8 cellular contexts compared by ENCODE assay signal in genomic region chr5:94618029-94618492, GRCh38. TPM values are rescaled to one million over a fixed set of nuclear protein-coding genes. Genes with fewer than 3 reads are reported as not detected.
DNase-seq lines count a peak whose midpoint lies in the region; ATAC-seq and TF ChIP-seq lines count a peak whose summit lies in the region.

No MANE protein-coding gene starts in this region.

- H3K9ac ChIP-seq in DND-41 (ENCODE audit: low read depth, low read length): peak overlapping the region; percentile 76

- H3K4me3 ChIP-seq in DND-41 (ENCODE audit: low read depth in 1 of 2, low read length in 2 of 2) (peak overlapping the region; percentile 71 to 94), OCI-LY7 (ENCODE audit: low read depth, low read length, poor library complexity, severe bottlenecking) (peak overlapping the region; percentile 91), breast epithelium (peak overlapping the region; percentile 54 to 90 (median 78)), skeletal muscle cell (ENCODE audit: low read depth, low read length) (peak overlapping the region; percentile 78)

- peak; percentile 58 for ATAC-seq in DND-41 (ENCODE audit: insufficient read depth, low read depth)
- ATAC-seq in GM19467 (IDR thresholded peaks at IDR 0.05; ENCODE audit: unreplicated experiment): peak; percentile 30
- peak; percentile 21 for ATAC-seq in HG03521 (IDR thresholded peaks at IDR 0.05; ENCODE audit: unreplicated experiment)

- H4K20me1 ChIP-seq in DND-41 (ENCODE audit: insufficient read depth, low read length) (peaks cover 21% of the 10 kb centered on the region; the same call in 1 of the 2 replicates), OCI-LY7 (ENCODE audit: insufficient read depth, low read length) (peaks cover 21% of the 10 kb centered on the region; the same call in 1 of the 2 replicates)

- no peaks in the 10 kb centered on the region for H3K27me3 ChIP-seq in DND-41 (ENCODE audit: insufficient read depth, low read length, poor library complexity)
- no peaks in the 10 kb centered on the region for H3K27me3 ChIP-seq in breast epithelium

- TF ChIP-seq CTCF in DND-41 (IDR thresholded peaks at IDR 0.05; ENCODE audit: borderline replicate concordance, extremely low read depth, low read length, poor library complexity, severe bottlenecking): no peak
- TF ChIP-seq CTCF in OCI-LY7 (conservative IDR thresholded peaks at IDR 0.05; ENCODE audit: low read length): no peak
- peak in 1 of 3 donors; percentile 10 for TF ChIP-seq CTCF in breast epithelium (IDR thresholded peaks at IDR 0.05)

- H3K4me1 ChIP-seq in DND-41 (ENCODE audit: insufficient read depth, low read length) (peaks cover 43% of the 10 kb centered on the region), OCI-LY7 (ENCODE audit: insufficient read depth, low read length, poor library complexity, severe bottlenecking) (peaks cover 47% of the 10 kb centered on the region), breast epithelium (peaks cover 0 to 8% of the 10 kb centered on the region in 2 donors)

- H3K36me3 ChIP-seq in DND-41 (ENCODE audit: insufficient read depth, low read length): no peaks in the 10 kb centered on the region
- H3K36me3 ChIP-seq in OCI-LY7 (ENCODE audit: insufficient read depth, low read length): no peaks in the 10 kb centered on the region
- no peaks in the 10 kb centered on the region for H3K36me3 ChIP-seq in breast epithelium

- TF ChIP-seq POLR2A in breast epithelium (IDR thresholded peaks at IDR 0.05): no peak

- DNase-seq in DND-41 (peak; percentile 53), OCI-LY7 (ENCODE audit: low spot score) (peak; percentile 16), breast epithelium (ENCODE audit: low spot score in 2 of 2) (peak in 1 of 2 donors; percentile 20), iPS-NIHi7 (ENCODE audit: extremely low spot score) (peak; percentile 47), skeletal muscle cell (ENCODE audit: low read depth) (no peak), DMS153 treated with DMSO at 0.1 percent for 48 hours (lab: John Stamatoyannopoulos, UW; ENCODE audit: unreplicated experiment) (no peak)

- POLR2A ChIA-PET in OCI-LY7 (lab: Charles Lee): interaction anchor here (0.6 to 1.5 kb wide), 6 partner anchors 8 to 22 kb away, joined by 3 to 6 read pairs (median 4); no protein-coding TSS in a partner anchor

- H3K9me2 ChIP-seq in OCI-LY7 (ENCODE audit: insufficient read depth, low read length): no peaks in the 10 kb centered on the region

- H3K4me2 ChIP-seq in DND-41 (ENCODE audit: insufficient read depth, low read length) (peak overlapping the region; percentile 66), OCI-LY7 (ENCODE audit: low read length) (peak overlapping the region; percentile 96)

- H2AFZ ChIP-seq in DND-41 (ENCODE audit: low read depth, low read length): peak overlapping the region; percentile 97
- H2AFZ ChIP-seq in OCI-LY7 (ENCODE audit: low read length): peak overlapping the region; percentile 97

- H3K79me2 ChIP-seq in DND-41 (ENCODE audit: insufficient read depth, low read length) (peaks cover 56% of the 10 kb centered on the region), OCI-LY7 (ENCODE audit: insufficient read depth, low read depth, low read length) (peaks cover 48% of the 10 kb centered on the region)

- intact Hi-C loops in OCI-LY7 (cut with micrococcal nuclease; ENCODE audit: unreplicated experiment) (loop anchor here (5.0 kb wide), 2 partner anchors 84 to 174 kb away; no protein-coding TSS in a partner anchor), breast epithelium (cut with DNase I; ENCODE audit: low total_unique reads) (no loop called here)

- H3K27ac ChIP-seq in DND-41 (ENCODE audit: low read length) (peak overlapping the region; percentile 88), OCI-LY7 (ENCODE audit: low read depth, low read length, poor library complexity, severe bottlenecking) (peak overlapping the region; percentile 62), breast epithelium (peak overlapping the region; percentile 73 to 77)

- CTCF ChIA-PET in OCI-LY7 (lab: Charles Lee; ENCODE audit: unreplicated experiment): no interaction called here

- TSS peak; percentile 67 for BruUV-seq in OCI-LY7 (replicated peaks; lab: Mats Ljungman, UMichigan)

- H3K9me3 ChIP-seq in DND-41 (ENCODE audit: insufficient read depth, low read length, severe bottlenecking) (no peaks in the 10 kb centered on the region), OCI-LY7 (ENCODE audit: low read length) (no peaks in the 10 kb centered on the region), breast epithelium (no peaks in the 10 kb centered on the region)

RNA-seq across cellular contexts. Expression of gene KIAA0825, which starts 0.3 kb away (rescaled TPM):
- 0.28 and 0.32 TPM in 2 replicates for total RNA-seq in OCI-LY7 (2014; rRNA removed; shearing (Covaris generic))
- total RNA-seq in OCI-LY7 (2022) (0.09 and 0.19 TPM in 2 replicates), breast epithelium (10 to 100 TPM in 1 of 3 donors, 1 to 10 TPM in 2; 5.9 to 15.5 (median 7.9) TPM)

RNA-seq across cellular contexts. Expression of gene SLF1, which starts 0.4 kb away (rescaled TPM):
- total RNA-seq in OCI-LY7 (2014; rRNA removed; shearing (Covaris generic)): 20.9 and 51.3 TPM in 2 replicates
- total RNA-seq in OCI-LY7 (2022) (16.0 and 18.8 TPM in 2 replicates), breast epithelium (10 to 100 TPM in 1 of 3 donors, 1 to 10 TPM in 2; 6.7 to 12.9 (median 8.5) TPM)

Comparison
In these comparisons a context has a peak if more than half of its experiments do, and no peak if none do; other contexts are left out.
1. DNase-seq: peak in DND-41 (single experiment), OCI-LY7 (single experiment) and iPS-NIHi7 (single experiment); none in skeletal muscle cell (single experiment) and DMS153 treated with DMSO at 0.1 percent for 48 hours (single experiment).
2. RNA of gene KIAA0825, which starts 0.3 kb away (total RNA-seq): 5.9 to 15.5 TPM in breast epithelium; 0.09 to 0.32 TPM in OCI-LY7; every median in the first group is over 4 times any median in the second.
3. Peak in every context shown above with its lines, with median percentiles within 50 percentile points of each other: ATAC-seq, H3K27ac ChIP-seq and H3K4me3 ChIP-seq.